ENCODE assay signal across 20 cellular contexts in genomic region chr2:128488429-128488828, GRCh38.
DNase-seq lines count a peak whose midpoint lies in the region; ATAC-seq, FAIRE-seq and TF ChIP-seq lines count a peak whose summit lies in the region.
"Had no signal": no experiment of that assay in that cellular context is flagged by ENCODE, and none has a peak within 500 bp of the region (broad histone marks: within the 10 kb centered on the region; RNA-seq: fewer than 3 reads in every experiment).

No MANE protein-coding gene starts in this region.

- CTCF ChIA-PET in H1 (lab: Charles Lee; ENCODE audit: partially characterized antibody): no interaction called here

- H3K9ac ChIP-seq in H1 (replicated peaks in 1 of 4; ENCODE audit: extremely low read depth in 1 of 4, low read depth in 3 of 4, low read length in 3 of 4): no peak overlapping the region
- H3K9ac ChIP-seq: BLaER1, SK-N-SH had no signal

- no peak overlapping the region for H3K4ac ChIP-seq in H1 (replicated peaks; ENCODE audit: insufficient read length, low read depth, low read length)

- H3K9me3 Mint-ChIP-seq in nephron: no peaks in the 10 kb centered on the region
- no peaks in the 10 kb centered on the region for H3K9me3 Mint-ChIP-seq in natural killer cell treated with Interleukin-12 subunit alpha and Interleukin-12 subunit beta and Interleukin-15 and Interleukin-18, amount 100 ng/mL, for 72 hours

- no peak overlapping the region for H3K27ac ChIP-seq in H1 (ENCODE audit: low read depth, low read length)
- H3K27ac ChIP-seq: A549 had no signal

- no peak overlapping the region for H3K23ac ChIP-seq in H1 (ENCODE audit: insufficient read length)

- H3K79me2 ChIP-seq in H1 (ENCODE audit: control insufficient read depth in 1 of 2, insufficient read depth in 2 of 2, low read length in 2 of 2): no peaks in the 10 kb centered on the region

- H3K36me3 ChIP-seq in H1 (ENCODE audit: control insufficient read depth in 2 of 4, insufficient read depth in 4 of 4, low read length in 3 of 4): no peaks in the 10 kb centered on the region
- H3K36me3 ChIP-seq: HAP-1 had no signal

- no peak overlapping the region for H2BK12ac ChIP-seq in H1 (ENCODE audit: low read depth, low read length)

- H3K23me2 ChIP-seq in H1 (ENCODE audit: low read depth, low read length): no peaks in the 10 kb centered on the region

- no peak overlapping the region for H2BK20ac ChIP-seq in H1 (ENCODE audit: low read length)

- peaks cover 0 to 4% of the 10 kb centered on the region in 2 experiments; a peak in 1 of 4 replicates for H3K9me3 ChIP-seq in H1 (ENCODE audit: insufficient read depth in 2 of 2, low read depth in 1 of 2, low read length in 1 of 2)
- H3K9me3 ChIP-seq: A549, HAP-1, SK-N-SH had no signal

- in situ Hi-C loops in G401 (cut with HindIII; ENCODE audit: low sequenced_read_pairs): no loop called here

- no peak overlapping the region for H4K5ac ChIP-seq in H1 (ENCODE audit: insufficient read length, low read depth, low read length)

- TF ChIP-seq CTCF in H1 (IDR thresholded peaks at IDR 0.05; ENCODE audit: control extremely low read depth in 1 of 3, insufficient read depth in 1 of 3, low read depth in 1 of 3, low read length in 3 of 3) (no peak), nephron (IDR thresholded peaks at IDR 0.05; ENCODE audit: unreplicated experiment in 3 of 3) (no peak)

- H3K18ac ChIP-seq in H1 (ENCODE audit: extremely low read depth, low read length): no peak overlapping the region

- no peak for TF ChIP-seq RAD21 in H1 (IDR thresholded peaks at IDR 0.05 in 1 of 2, conservative IDR thresholded peaks at IDR 0.05 in 1 of 2; ENCODE audit: low read depth in 2 of 2, low read length in 2 of 2)

- H3K79me1 ChIP-seq in H1 (ENCODE audit: low read depth, low read length): no peaks in the 10 kb centered on the region

- FAIRE-seq in HTR-8/SVneo (lab: Jason Lieb, UNC): no peak
- no peak for FAIRE-seq in H1 (lab: Jason Lieb, UNC)
- FAIRE-seq in urothelium cell line (lab: Jason Lieb, UNC): no peak
- FAIRE-seq: A549 had no signal

- no peak for TF ChIP-seq POLR2A in H1 (IDR thresholded peaks at IDR 0.05; ENCODE audit: control extremely low read depth in 1 of 2, low read depth in 2 of 2, low read length in 2 of 2)

- POLR2A ChIA-PET in H1 (lab: Charles Lee; ENCODE audit: partially characterized antibody): no interaction called here

- H3K27me3 Mint-ChIP-seq in nephron (ENCODE audit: low read depth): no peaks in the 10 kb centered on the region
- peaks cover 20 to 22% of the 10 kb centered on the region in 2 donors for H3K27me3 Mint-ChIP-seq in natural killer cell treated with Interleukin-12 subunit alpha and Interleukin-12 subunit beta and Interleukin-15 and Interleukin-18, amount 100 ng/mL, for 72 hours

- no peak for ATAC-seq in natural killer cell treated with Interleukin-12 subunit alpha and Interleukin-12 subunit beta and Interleukin-15 and Interleukin-18, amount 100 ng/mL, for 72 hours
- no peak for ATAC-seq in HG02642 (IDR thresholded peaks at IDR 0.05; ENCODE audit: poor library complexity, unreplicated experiment)
- ATAC-seq: A549 had no signal

- H3K4me2 ChIP-seq in H1 (ENCODE audit: insufficient read depth in 1 of 2, low read depth in 2 of 2, low read length in 2 of 2): no peak overlapping the region
- H3K4me2 ChIP-seq: A549, SK-N-SH had no signal

- H3K4me1 Mint-ChIP-seq in nephron: peaks cover 34% of the 10 kb centered on the region
- H3K4me1 Mint-ChIP-seq in natural killer cell treated with Interleukin-12 subunit alpha and Interleukin-12 subunit beta and Interleukin-15 and Interleukin-18, amount 100 ng/mL, for 72 hours (ENCODE audit: low read depth in 2 of 2): no peaks in the 10 kb centered on the region

- H4K20me1 ChIP-seq in H1 (replicated peaks in 1 of 2; ENCODE audit: control insufficient read depth in 1 of 2, insufficient read depth in 2 of 2, low read length in 2 of 2): no peaks in the 10 kb centered on the region

- H3K27ac Mint-ChIP-seq in nephron: peak overlapping the region; percentile 28 to 59 (median 48)
- no peak overlapping the region for H3K27ac Mint-ChIP-seq in natural killer cell treated with Interleukin-12 subunit alpha and Interleukin-12 subunit beta and Interleukin-15 and Interleukin-18, amount 100 ng/mL, for 72 hours

- H3K4me3 ChIP-seq in H1 (ENCODE audit: extremely low read depth in 1 of 4, insufficient read depth in 2 of 4, low read depth in 3 of 4, low read length in 4 of 4): no peak overlapping the region
- H3K4me3 ChIP-seq: A549, BLaER1, HAP-1 had no signal

- DNase-seq in HTR-8/SVneo (ENCODE audit: insufficient read length, low spot score) (peak; percentile 22), H1 (ENCODE audit: low read depth in 1 of 2, low spot score in 2 of 2) (peak in 1 of 2 experiments; percentile 10), urothelium cell line (ENCODE audit: low spot score) (peak; percentile 38), G401 (ENCODE audit: low spot score) (no peak)
- DNase-seq in natural killer cell treated with Interleukin-12 subunit alpha and Interleukin-12 subunit beta and Interleukin-15 and Interleukin-18, amount 100 ng/mL, for 72 hours (ENCODE audit: low spot score): no peak
- DNase-seq: DMS79, KBM-7, NCI-H1417 treated with DMSO at 0.1 percent for 48 hours, NCI-H1930, NCI-H226, NCI-H524, NCI-H82, OCI-M1, SHP77, SK-N-SH had no signal

- H2BK5ac ChIP-seq in H1 (ENCODE audit: low read depth, low read length): no peak overlapping the region

- no peak for TF ChIP-seq EP300 in H1 (IDR thresholded peaks at IDR 0.05; ENCODE audit: borderline replicate concordance in 1 of 2, low read depth in 2 of 2, low read length in 2 of 2)

- no peak overlapping the region for H3K56ac ChIP-seq in H1 (replicated peaks; ENCODE audit: insufficient read length, low read depth, low read length)

- no peaks in the 10 kb centered on the region for H3K36me3 Mint-ChIP-seq in nephron (ENCODE audit: low read depth)
- no peaks in the 10 kb centered on the region for H3K36me3 Mint-ChIP-seq in natural killer cell treated with Interleukin-12 subunit alpha and Interleukin-12 subunit beta and Interleukin-15 and Interleukin-18, amount 100 ng/mL, for 72 hours

- no peak overlapping the region for H2BK15ac ChIP-seq in H1 (ENCODE audit: low read length)

- 65% methylated on average over 2 of the region's 2 CpGs; no CpG with 5 or more reads in 1 of the 2 experiments for WGBS in H1 (ENCODE audit: extremely low coverage in 1 of 2, insufficient coverage in 1 of 2, insufficient read length in 1 of 2, insufficient replicate concordance in 2 of 2, low coverage in 1 of 2, low lambda C conversion rate in 2 of 2, missing lambda C conversion rate in 1 of 2), 2 experiments

- H3K14ac ChIP-seq in H1 (ENCODE audit: insufficient read length): no peak overlapping the region

- H3K4me1 ChIP-seq in H1 (replicated peaks in 1 of 4; ENCODE audit: control insufficient read depth in 3 of 4, insufficient read depth in 4 of 4, low read length in 3 of 4): peaks cover 14 to 39% (median 25%) of the 10 kb centered on the region in 4 experiments
- H3K4me1 ChIP-seq: A549, HAP-1 had no signal

- H3K27me3 ChIP-seq in H1 (replicated peaks in 1 of 4; ENCODE audit: control insufficient read depth in 3 of 4, extremely low read depth in 1 of 4, insufficient read depth in 3 of 4, low read length in 3 of 4): no peaks in the 10 kb centered on the region
- H3K27me3 ChIP-seq: BLaER1 had no signal

- no peak overlapping the region for H2AFZ ChIP-seq in H1 (ENCODE audit: low read length)

- H2BK120ac ChIP-seq in H1 (replicated peaks; ENCODE audit: low read depth, low read length): no peak overlapping the region

- H2AK5ac ChIP-seq in H1 (ENCODE audit: low read depth, low read length): no peak overlapping the region

- H3K4me3 Mint-ChIP-seq in nephron: no peak overlapping the region
- H3K4me3 Mint-ChIP-seq in natural killer cell treated with Interleukin-12 subunit alpha and Interleukin-12 subunit beta and Interleukin-15 and Interleukin-18, amount 100 ng/mL, for 72 hours: no peak overlapping the region

- no peak overlapping the region for H4K91ac ChIP-seq in H1 (replicated peaks; ENCODE audit: insufficient read length, low read length)

- no peak overlapping the region for H4K8ac ChIP-seq in H1 (ENCODE audit: extremely low read depth, insufficient read depth, low read length)

TF ChIP-seq in H1, 55 proteins besides CTCF, POLR2A, EP300 and RAD21:
- TF ChIP-seq NRF1 (IDR thresholded peaks at IDR 0.05; ENCODE audit: low read depth, low read length) (no peak), TEAD4 (IDR thresholded peaks at IDR 0.05; ENCODE audit: low read depth, low read length) (peak; percentile 54; the same call in 1 of the 2 replicates), E2F6 (IDR thresholded peaks at IDR 0.05) (no peak)

Comparison
In these comparisons a context has a peak if more than half of its experiments do, and no peak if none do; other contexts are left out.
1. DNase-seq: peak in HTR-8/SVneo (single experiment) and urothelium cell line (single experiment); none in natural killer cell treated with Interleukin-12 subunit alpha and Interleukin-12 subunit beta and Interleukin-15 and Interleukin-18, amount 100 ng/mL, for 72 hours (single experiment) and G401 (single experiment).
2. H3K27ac Mint-ChIP-seq: peak in nephron (3 of 3); none in natural killer cell treated with Interleukin-12 subunit alpha and Interleukin-12 subunit beta and Interleukin-15 and Interleukin-18, amount 100 ng/mL, for 72 hours (0 of 2).